In genomic region chr10:94225589-94225988, GRCh38 we compare ENCODE assay signal across 10 cellular contexts.
DNase-seq lines count a peak whose midpoint lies in the region; ATAC-seq, FAIRE-seq and TF ChIP-seq lines count a peak whose summit lies in the region.
"Had no signal": no experiment of that assay in that cellular context is flagged by ENCODE, and none has a peak within 500 bp of the region (broad histone marks: within the 10 kb centered on the region; RNA-seq: fewer than 3 reads in every experiment).

No MANE protein-coding gene starts in this region.

- no peaks in the 10 kb centered on the region for H3K9me3 ChIP-seq in endothelial cell of umbilical vein (replicated peaks; ENCODE audit: control insufficient read depth, insufficient read depth, low read length)
- no peaks in the 10 kb centered on the region for H3K9me3 ChIP-seq in mucosa of descending colon

- H3K36me3 ChIP-seq in endothelial cell of umbilical vein (ENCODE audit: control insufficient read depth in 2 of 2, extremely low read depth in 1 of 2, insufficient read depth in 2 of 2, low read length in 2 of 2) (no peaks in the 10 kb centered on the region), mucosa of descending colon (ENCODE audit: low read depth) (no peaks in the 10 kb centered on the region)

- no peaks in the 10 kb centered on the region for H3K9me3 Mint-ChIP-seq in endothelial cell (ENCODE audit: unreplicated experiment)
- H3K9me3 Mint-ChIP-seq in activated T-helper 17 cell treated with anti-CD3 and anti-CD28 coated beads, Interleukin-2, amount 50 U/mL, for 72 hours, result no peaks in the 10 kb centered on the region

- H3K4me3 ChIP-seq in endothelial cell of umbilical vein (replicated peaks in 1 of 3; ENCODE audit: insufficient read depth in 1 of 3, low read depth in 1 of 3, low read length in 3 of 3), result no peak overlapping the region
- no peak overlapping the region for H3K4me3 ChIP-seq in mucosa of descending colon

- intact Hi-C loops in endothelial cell of umbilical vein (cut with micrococcal nuclease) (no loop called here), mucosa of descending colon (cut with DNase I, micrococcal nuclease) (no loop called here)

- ATAC-seq in mucosa of descending colon, result peak; percentile 31
- no peak for ATAC-seq in activated T-helper 17 cell treated with anti-CD3 and anti-CD28 coated beads, Interleukin-2, amount 50 U/mL, for 72 hours (replicated peaks)

- H3K36me3 Mint-ChIP-seq in endothelial cell (ENCODE audit: low read depth, unreplicated experiment), result no peaks in the 10 kb centered on the region
- H3K36me3 Mint-ChIP-seq in activated T-helper 17 cell treated with anti-CD3 and anti-CD28 coated beads, Interleukin-2, amount 50 U/mL, for 72 hours (ENCODE audit: low read depth), result no peaks in the 10 kb centered on the region

- POLR2A ChIA-PET in endothelial cell of umbilical vein (lab: Charles Lee), result no interaction called here

- DNase-seq in D721Med (ENCODE audit: insufficient read length, low spot score) (no peak), NAMALWA (ENCODE audit: low spot score) (peak; percentile 4), endothelial cell of umbilical vein (ENCODE audit: low read depth, low spot score) (peak; percentile 4), mucosa of descending colon (no peak), endothelial cell (ENCODE audit: low spot score) (no peak), HK-2 (ENCODE audit: unreplicated experiment) (no peak), NCI-H187 treated with DMSO at 0.1 percent for 48 hours (lab: John Stamatoyannopoulos, UW) (no peak)
- DNase-seq: COR-L47, KG1 had no signal

- H3K79me2 ChIP-seq in endothelial cell of umbilical vein (ENCODE audit: control insufficient read depth, insufficient read depth, low read length), result no peaks in the 10 kb centered on the region

- TF ChIP-seq POLR2A in endothelial cell of umbilical vein (IDR thresholded peaks at IDR 0.05; ENCODE audit: low read depth, low read length), result no peak

- H3K9ac ChIP-seq in endothelial cell of umbilical vein (replicated peaks; ENCODE audit: extremely low read depth, insufficient read depth, low read length), result no peak overlapping the region

- H3K27me3 Mint-ChIP-seq in endothelial cell (ENCODE audit: unreplicated experiment), result peaks cover 4% of the 10 kb centered on the region
- no peaks in the 10 kb centered on the region for H3K27me3 Mint-ChIP-seq in activated T-helper 17 cell treated with anti-CD3 and anti-CD28 coated beads, Interleukin-2, amount 50 U/mL, for 72 hours

- H3K4me1 ChIP-seq in endothelial cell of umbilical vein (ENCODE audit: control insufficient read depth, extremely low read depth, insufficient read depth, low read length) (no peaks in the 10 kb centered on the region), mucosa of descending colon (ENCODE audit: low read depth) (no peaks in the 10 kb centered on the region)

- H3K4me3 Mint-ChIP-seq in endothelial cell (ENCODE audit: unreplicated experiment), result no peak overlapping the region
- H3K4me3 Mint-ChIP-seq in activated T-helper 17 cell treated with anti-CD3 and anti-CD28 coated beads, Interleukin-2, amount 50 U/mL, for 72 hours, result no peak overlapping the region

- dilution Hi-C loops in endothelial cell of umbilical vein (cut with MboI; ENCODE audit: extremely low pct_ligation_motif_present, low sequenced_read_pairs), result no loop called here

- H3K9me1 ChIP-seq in endothelial cell of umbilical vein (replicated peaks; ENCODE audit: control insufficient read depth, extremely low read depth, insufficient read depth, low read length), result no peaks in the 10 kb centered on the region

- no peaks in the 10 kb centered on the region for H4K20me1 ChIP-seq in endothelial cell of umbilical vein (replicated peaks; ENCODE audit: control insufficient read depth, extremely low read depth, insufficient read depth, low read length)

- no peak overlapping the region for H3K4me2 ChIP-seq in endothelial cell of umbilical vein (ENCODE audit: insufficient read depth, low read length)

- CTCF ChIA-PET in endothelial cell of umbilical vein (lab: Charles Lee), result interaction anchor here (1.5 kb wide), 2 partner anchors 219 to 309 kb away, joined by 3 to 5 read pairs; no protein-coding TSS in a partner anchor

- H3K27me3 ChIP-seq in endothelial cell of umbilical vein (ENCODE audit: control insufficient read depth in 2 of 2, insufficient read depth in 2 of 2, low read length in 2 of 2), result no peaks in the 10 kb centered on the region

- no peak overlapping the region for H3K27ac ChIP-seq in endothelial cell of umbilical vein (ENCODE audit: insufficient read depth, low read depth, low read length)

- no peak overlapping the region for H3K27ac Mint-ChIP-seq in endothelial cell (ENCODE audit: unreplicated experiment)
- H3K27ac Mint-ChIP-seq in activated T-helper 17 cell treated with anti-CD3 and anti-CD28 coated beads, Interleukin-2, amount 50 U/mL, for 72 hours, result no peak overlapping the region

- H3K4me1 Mint-ChIP-seq in endothelial cell (ENCODE audit: unreplicated experiment), result no peaks in the 10 kb centered on the region
- H3K4me1 Mint-ChIP-seq in activated T-helper 17 cell treated with anti-CD3 and anti-CD28 coated beads, Interleukin-2, amount 50 U/mL, for 72 hours, result no peaks in the 10 kb centered on the region

- no TSS peak for BruUV-seq in endothelial cell of umbilical vein (replicated peaks; lab: Mats Ljungman, UMichigan)

- TF ChIP-seq CTCF in D721Med (IDR thresholded peaks at IDR 0.05; ENCODE audit: insufficient read depth, missing control alignments) (peak; percentile 32), endothelial cell of umbilical vein (IDR thresholded peaks at IDR 0.05; ENCODE audit: extremely low read depth in 1 of 2, insufficient read depth in 1 of 2, low read depth in 1 of 2, low read length in 2 of 2) (no peak), mucosa of descending colon (IDR thresholded peaks at IDR 0.05) (no peak), endothelial cell (IDR thresholded peaks at IDR 0.05; ENCODE audit: unreplicated experiment) (no peak)

- H2AFZ ChIP-seq in endothelial cell of umbilical vein (ENCODE audit: low read depth, low read length), result no peak overlapping the region

- FAIRE-seq in D721Med (lab: Jason Lieb, UNC) (no peak), endothelial cell of umbilical vein (lab: Jason Lieb, UNC) (no peak)

TF ChIP-seq in endothelial cell of umbilical vein, 7 proteins besides CTCF, POLR2A, EP300 and RAD21:
- TF ChIP-seq MAX (IDR thresholded peaks at IDR 0.05; ENCODE audit: insufficient read depth, insufficient read length), result no peak
- TF ChIP-seq JUN (IDR thresholded peaks at IDR 0.05; ENCODE audit: borderline replicate concordance, insufficient read depth, insufficient read length, low read depth), result no peak
- TF ChIP-seq GATA2 (IDR thresholded peaks at IDR 0.05; ENCODE audit: insufficient read depth, insufficient read length, low read depth, low read length), result no peak
- no peak for TF ChIP-seq POLR2AphosphoS5 (IDR thresholded peaks at IDR 0.05; ENCODE audit: insufficient read depth, low read depth, low read length)
- no peak for TF ChIP-seq MYC (IDR thresholded peaks at IDR 0.05; ENCODE audit: low read depth, low read length)
- TF ChIP-seq EZH2 (IDR thresholded peaks at IDR 0.05; ENCODE audit: borderline replicate concordance, low read depth, low read length, severe bottlenecking), result no peak
- no peak for TF ChIP-seq FOS (IDR thresholded peaks at IDR 0.05; ENCODE audit: borderline replicate concordance, insufficient read depth, low read length)

Comparison
In these comparisons a context has a peak if more than half of its experiments do, and no peak if none do; other contexts are left out.
1. DNase-seq: peak in NAMALWA (single experiment) and endothelial cell of umbilical vein (single experiment); none in D721Med (single experiment), mucosa of descending colon (0 of 3), endothelial cell (single experiment), HK-2 (single experiment) and NCI-H187 treated with DMSO at 0.1 percent for 48 hours (single experiment).